ENCODE assay signal across 24 cellular contexts in the genomic region with DNA sequence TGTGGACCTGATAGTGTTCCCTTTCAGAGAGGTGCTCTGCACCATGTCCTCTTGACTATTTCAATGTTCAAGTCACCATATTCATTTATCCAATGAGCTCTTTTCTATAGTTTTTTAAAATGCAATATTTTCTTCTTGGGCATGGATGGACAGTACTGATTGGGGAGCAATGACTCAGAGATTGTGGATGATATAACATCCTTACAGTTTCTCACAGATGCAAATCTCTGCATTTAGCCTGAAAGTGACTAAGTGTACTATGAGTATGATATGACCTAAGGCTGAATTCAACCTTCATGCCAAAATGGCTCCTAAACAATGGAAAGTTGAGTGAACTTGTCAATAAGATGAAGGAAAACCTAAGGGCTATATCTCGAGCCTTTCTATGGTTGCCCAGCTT. TPM values are rescaled to one million over a fixed set of nuclear protein-coding genes. Genes with fewer than 3 reads are reported as not detected.
"Had no signal": no experiment of that assay in that cellular context is flagged by ENCODE, and none has a peak within 500 bp of the region (broad histone marks: within the 10 kb centered on the region; RNA-seq: fewer than 3 reads in every experiment).

No MANE protein-coding gene starts in this region.

- H3K4me3 Mint-ChIP-seq: activated naive CD8-positive, alpha-beta T cell; activated T-cell treated with anti-CD3 and anti-CD28 coated beads, Interleukin-2, amount 50 U/mL, for 24 hours; endodermal cell; naive thymus-derived CD8-positive, alpha-beta T cell; T-cell had no signal

- H3K27ac ChIP-seq: adrenal gland, ovary, prostate gland, upper lobe of left lung, WERI-Rb-1 had no signal

- H3K4me3 ChIP-seq: adrenal gland, lung, ovary, prostate gland, upper lobe of left lung had no signal

- H3K9me3 ChIP-seq: adrenal gland, ovary, prostate gland, upper lobe of left lung had no signal

- H3K27ac Mint-ChIP-seq: activated naive CD8-positive, alpha-beta T cell; activated T-cell treated with anti-CD3 and anti-CD28 coated beads, Interleukin-2, amount 50 U/mL, for 24 hours; activated T-helper 2 cell treated with anti-CD3 and anti-CD28 coated beads, Interferon-gamma antibody, Interleukin-2, Interleukin-4, amounts not matched to agents 10 μg/mL and 5 μg/mL and 100 μg/mL, durations not matched to agents 14 hours and 24 hours and 36 hours; endodermal cell; naive thymus-derived CD8-positive, alpha-beta T cell; T-cell had no signal

- H3K9me3 Mint-ChIP-seq: activated T-cell treated with anti-CD3 and anti-CD28 coated beads, Interleukin-2, amount 50 U/mL, for 24 hours; activated T-helper 2 cell treated with anti-CD3 and anti-CD28 coated beads, Interferon-gamma antibody, Interleukin-2, Interleukin-4, amounts not matched to agents 10 μg/mL and 5 μg/mL and 100 μg/mL, durations not matched to agents 14 hours and 24 hours and 36 hours; endodermal cell had no signal

- H3K4me1 Mint-ChIP-seq: endodermal cell; naive thymus-derived CD8-positive, alpha-beta T cell; T-cell had no signal

- ATAC-seq: left lobe of liver; naive thymus-derived CD8-positive, alpha-beta T cell; right cardiac atrium; T-cell had no signal

- H3K27me3 ChIP-seq: adrenal gland, ovary, upper lobe of left lung had no signal

- H3K4me1 ChIP-seq: adrenal gland, prostate gland, upper lobe of left lung had no signal

- H3K36me3 ChIP-seq: adrenal gland, ovary, prostate gland, upper lobe of left lung, WERI-Rb-1 had no signal

- H3K36me3 Mint-ChIP-seq: T-cell had no signal

- DNase-seq: activated CD4-positive, CD25-positive, alpha-beta regulatory T cell treated with anti-CD3 and anti-CD28 coated beads, Interleukin-2, amount 50 U/mL, for 72 hours; activated naive CD4-positive, alpha-beta T cell; activated T-cell treated with anti-CD3 and anti-CD28 coated beads, Interleukin-2, amount 50 U/mL, for 24 hours; adrenal gland; cortex of kidney; endodermal cell; foreskin melanocyte; naive thymus-derived CD8-positive, alpha-beta T cell; ovary; right cardiac atrium; stimulated activated CD4-positive, alpha-beta T cell treated with anti-CD3 and anti-CD28 coated beads, Interleukin-4, amount 100 ng/mL, for 24 hours; stimulated activated naive CD4-positive, alpha-beta T cell treated with Interleukin-2 at 50 U/mL for 16 hours; T-cell; upper lobe of left lung; WERI-Rb-1 had no signal

- H3K27me3 Mint-ChIP-seq: naive thymus-derived CD8-positive, alpha-beta T cell had no signal

RNA-seq across cellular contexts. Expression of a gene that starts 36.5 kb away (rescaled TPM):
- total RNA-seq: activated T-helper 2 cell treated with anti-CD3 and anti-CD28 coated beads, Interferon-gamma antibody, Interleukin-2, Interleukin-4, amounts not matched to agents 10 μg/mL and 5 μg/mL and 100 μg/mL, durations not matched to agents 14 hours and 24 hours and 36 hours; astrocyte; cerebellum; endodermal cell; kidney epithelial cell; naive thymus-derived CD8-positive, alpha-beta T cell; prostate gland; subcutaneous adipose tissue had no signal

RNA-seq across cellular contexts. Expression of a gene that starts 51.9 kb away (rescaled TPM):
- total RNA-seq: cerebellum, endodermal cell, kidney epithelial cell had no signal
